35 cellular contexts compared by ENCODE assay signal in the genomic region with DNA sequence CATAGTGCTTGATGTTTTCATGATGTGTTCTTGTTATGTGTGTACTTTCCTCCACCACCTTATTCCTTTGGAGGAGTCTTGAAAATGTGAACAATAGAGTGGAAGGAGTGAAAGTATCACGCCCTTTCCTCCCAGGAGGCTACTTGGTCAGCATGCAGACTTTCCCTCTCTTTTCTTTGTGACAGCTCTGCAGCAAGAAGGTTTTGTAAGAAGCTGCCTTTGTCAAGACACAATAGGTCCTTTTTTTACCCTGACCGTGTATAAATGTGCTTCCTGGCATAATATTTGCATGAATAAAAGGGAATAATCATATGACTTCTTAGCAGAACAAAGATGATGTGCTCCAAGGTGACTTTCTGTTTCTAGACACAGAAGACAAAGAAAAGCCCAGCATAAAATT.
"Had no signal": no experiment of that assay in that cellular context is flagged by ENCODE, and none has a peak within 500 bp of the region (broad histone marks: within the 10 kb centered on the region; RNA-seq: fewer than 3 reads in every experiment).

No MANE protein-coding gene starts in this region.

- H3K9me3 ChIP-seq: adrenal gland, body of pancreas, Peyer's patch, SJSA1 had no signal

- H3K36me3 ChIP-seq: adrenal gland, breast epithelium, Peyer's patch, SJSA1 had no signal

- H3K4me1 ChIP-seq: adrenal gland, body of pancreas, breast epithelium, Peyer's patch, SJSA1 had no signal

- H3K4me3 ChIP-seq: adrenal gland, body of pancreas, breast epithelium, Peyer's patch, SJSA1 had no signal

- H3K27me3 ChIP-seq: adrenal gland, body of pancreas, breast epithelium, Peyer's patch, SJSA1 had no signal

- H3K4me1 Mint-ChIP-seq: activated B cell treated with CpG ODN at 0.5 μM for 24 hours; activated CD4-positive, alpha-beta T cell treated with anti-CD3 and anti-CD28 coated beads, Interleukin-2, amount 10 ng/mL, durations not matched to agents 24 days and 14 days had no signal

- ATAC-seq: activated CD8-positive, alpha-beta T cell treated with anti-CD3 and anti-CD28 coated beads, Interleukin-2, amount 10 ng/mL, durations not matched to agents 7 days and 5 days; activated naive CD4-positive, alpha-beta T cell treated with anti-CD3 and anti-CD28 coated beads, Interleukin-2, amount 50 U/mL, for 72 hours; body of pancreas; PC-3; SK-N-SH treated with all-trans-retinoic acid at 6 μM for 48 hours had no signal

- H3K4me3 Mint-ChIP-seq: activated B cell treated with CpG ODN at 0.5 μM for 24 hours; activated CD4-positive, alpha-beta T cell treated with anti-CD3 and anti-CD28 coated beads, Interleukin-2, amount 10 ng/mL, durations not matched to agents 24 days and 14 days; activated CD8-positive, alpha-beta T cell treated with anti-CD3 and anti-CD28 coated beads, Interleukin-2, amount 10 ng/mL, durations not matched to agents 7 days and 5 days; activated T-cell treated with anti-CD3 and anti-CD28 coated beads, Interleukin-2, amount 50 U/mL, for 24 hours had no signal

- H3K27me3 Mint-ChIP-seq: activated B cell treated with CpG ODN at 0.5 μM for 24 hours; activated CD4-positive, alpha-beta T cell treated with anti-CD3 and anti-CD28 coated beads, Interleukin-2, amount 10 ng/mL, durations not matched to agents 24 days and 14 days; activated T-cell treated with anti-CD3 and anti-CD28 coated beads, Interleukin-2, amount 50 U/mL, for 24 hours had no signal

- DNase-seq: activated B cell treated with CpG ODN at 0.5 μM for 24 hours; activated CD4-positive, alpha-beta T cell treated with anti-CD3 and anti-CD28 coated beads for 1 hour; activated CD4-positive, alpha-beta T cell treated with anti-CD3 and anti-CD28 coated beads, Interleukin-2, amount 10 ng/mL, durations not matched to agents 24 days and 14 days; activated CD4-positive, alpha-beta T cell treated with anti-CD3 and anti-CD28 coated beads, Interleukin-2, amount 50 U/mL, for 4 hours; activated CD8-positive, alpha-beta T cell treated with anti-CD3 and anti-CD28 coated beads, Interleukin-2, amount 10 ng/mL, durations not matched to agents 7 days and 5 days; activated gamma-delta T cell; activated naive CD4-positive, alpha-beta T cell treated with Interleukin-2 at 50 U/mL for 16 hours; activated T-cell treated with anti-CD3 and anti-CD28 coated beads, Interleukin-2, amount 50 U/mL, for 24 hours; adrenal gland; body of pancreas; KG1; MM.1S; MV-4-11; NCI-H1092; NCI-H1436 treated with DMSO at 0.1 percent for 48 hours; NCI-H1694 treated with DMSO at 0.1 percent for 48 hours; NCI-H2029; NCI-H226; NCI-H446 treated with DMSO at 0.1 percent for 48 hours; NCI-H524; NCI-H748 treated with DMSO at 0.1 percent for 48 hours; NK-92 treated with Interleukin-12 subunit alpha and Interleukin-12 subunit beta, amount 100 ng/mL, for 24 hours; PC-3; Peyer's patch; RPMI8226; SHP77 treated with DMSO at 0.1 percent for 48 hours; T-helper 1 cell; T-helper 2 cell; T-helper 9 cell had no signal

- H3K27ac ChIP-seq: adrenal gland, body of pancreas, breast epithelium, Peyer's patch, SJSA1, VCaP had no signal

- H3K27ac Mint-ChIP-seq: activated B cell treated with CpG ODN at 0.5 μM for 24 hours; activated CD4-positive, alpha-beta T cell treated with anti-CD3 and anti-CD28 coated beads, Interleukin-2, amount 10 ng/mL, durations not matched to agents 24 days and 14 days; activated CD8-positive, alpha-beta T cell treated with anti-CD3 and anti-CD28 coated beads, Interleukin-2, amount 10 ng/mL, durations not matched to agents 7 days and 5 days; activated naive CD4-positive, alpha-beta T cell treated with anti-CD3 and anti-CD28 coated beads, Interleukin-2, amount 50 U/mL, for 72 hours; activated T-cell treated with anti-CD3 and anti-CD28 coated beads, Interleukin-2, amount 50 U/mL, for 24 hours; activated T-helper 2 cell treated with anti-CD3 and anti-CD28 coated beads, Interferon-gamma antibody, Interleukin-2, Interleukin-4, amounts not matched to agents 10 μg/mL and 5 μg/mL and 100 μg/mL, durations not matched to agents 14 hours and 24 hours and 36 hours had no signal
